8 cellular contexts compared by ENCODE assay signal in genomic region chr2:74499269-74499939, GRCh38. TPM values are rescaled to one million over a fixed set of nuclear protein-coding genes. Genes with fewer than 3 reads are reported as not detected.
DNase-seq lines count a peak whose midpoint lies in the region; ATAC-seq lines count a peak whose summit lies in the region.

Gene LBX2, minus strand, starts transcription at chr2:74499603. Its CDS starts 66 bp downstream, at chr2:74499537.

- H3K4me3 ChIP-seq in HUES48 (ENCODE audit: low read depth, low read length): peak within 1 kb of the TSS; percentile 57

- no peak within 1 kb of the TSS for H3K9ac ChIP-seq in HUES48 (ENCODE audit: low read depth, low read length)

- no peak within 1 kb of the TSS for H3K27ac ChIP-seq in HUES48 (ENCODE audit: low read depth, low read length)

- peak within 1 kb of the TSS; percentile 17 to 69 for H3K27ac Mint-ChIP-seq in activated naive CD4-positive, alpha-beta T cell treated with anti-CD3 and anti-CD28 coated beads, Interleukin-2, amount 50 U/mL, for 72 hours

- ATAC-seq in activated naive CD4-positive, alpha-beta T cell treated with anti-CD3 and anti-CD28 coated beads, Interleukin-2, amount 50 U/mL, for 72 hours: peak in 1 of 2 donors; percentile 45
- no peak for ATAC-seq in HG02840 (IDR thresholded peaks at IDR 0.05; ENCODE audit: low FRiP score, unreplicated experiment)
- ATAC-seq in HG02852 (IDR thresholded peaks at IDR 0.05; ENCODE audit: unreplicated experiment): no peak

- H3K27me3 ChIP-seq in HUES48 (ENCODE audit: control insufficient read depth, insufficient read depth, low read length): peaks cover 93% of the 10 kb centered on the region

- peak in 1 of 2 donors; percentile 51 for DNase-seq in activated naive CD4-positive, alpha-beta T cell treated with anti-CD3 and anti-CD28 coated beads, Interleukin-2, amount 50 U/mL, for 72 hours (ENCODE audit: low spot score in 2 of 2)
- DNase-seq in iris pigment epithelial cell (ENCODE audit: low read depth) (peak; percentile 28), mesenteric fat pad (ENCODE audit: low spot score) (no peak), NOMO-1 (lab: John Stamatoyannopoulos, UW; ENCODE audit: unreplicated experiment in 2 of 2) (no peak)
- peak; percentile 65 for DNase-seq in stimulated activated CD8-positive, alpha-beta memory T cell treated with anti-CD3 and anti-CD28 coated beads, Interleukin-4, amount 100 ng/mL, for 48 hours

- peaks cover under 1% of the 10 kb centered on the region; the same call in 1 of the 2 replicates for H3K36me3 ChIP-seq in HUES48 (ENCODE audit: control insufficient read depth, insufficient read depth, low read length)

- H3K4me1 ChIP-seq in HUES48 (ENCODE audit: control insufficient read depth, insufficient read depth, low read length): peaks cover 11% of the 10 kb centered on the region; the same call in 1 of the 2 replicates

- H3K9me3 ChIP-seq in HUES48 (ENCODE audit: control insufficient read depth, insufficient read depth, low read length): no peaks in the 10 kb centered on the region

- H3K9me3 Mint-ChIP-seq in activated naive CD4-positive, alpha-beta T cell treated with anti-CD3 and anti-CD28 coated beads, Interleukin-2, amount 50 U/mL, for 72 hours: no peaks in the 10 kb centered on the region

- H3K36me3 Mint-ChIP-seq in activated naive CD4-positive, alpha-beta T cell treated with anti-CD3 and anti-CD28 coated beads, Interleukin-2, amount 50 U/mL, for 72 hours: peaks cover 6 to 10% of the 10 kb centered on the region in 2 donors

RNA-seq across cellular contexts. Expression of gene LBX2, which starts in this region (rescaled TPM):
- total RNA-seq in activated naive CD4-positive, alpha-beta T cell treated with anti-CD3 and anti-CD28 coated beads, Interleukin-2, amount 50 U/mL, for 72 hours: under 1 TPM; 0.36 to 0.39 TPM
- total RNA-seq in mesenteric fat pad: 2.6 TPM

Comparison
In these comparisons a context has a peak if more than half of its experiments do, and no peak if none do; other contexts are left out.
1. DNase-seq: peak in iris pigment epithelial cell (single experiment) and stimulated activated CD8-positive, alpha-beta memory T cell treated with anti-CD3 and anti-CD28 coated beads, Interleukin-4, amount 100 ng/mL, for 48 hours (single experiment); none in mesenteric fat pad (single experiment) and NOMO-1 (0 of 2).